Comparison of ENCODE assay signal across 10 cellular contexts in genomic region chr1:206890125-206890637, GRCh38. TPM values are rescaled to one million over a fixed set of nuclear protein-coding genes. Genes with fewer than 3 reads are reported as not detected.
DNase-seq lines count a peak whose midpoint lies in the region; ATAC-seq and TF ChIP-seq lines count a peak whose summit lies in the region.
"Had no signal": no experiment of that assay in that cellular context is flagged by ENCODE, and none has a peak within 500 bp of the region (broad histone marks: within the 10 kb centered on the region; RNA-seq: fewer than 3 reads in every experiment).

No MANE protein-coding gene starts in this region.

- POLR2A ChIA-PET in A673 (lab: Charles Lee; ENCODE audit: low non-redundant PET), result no interaction called here

- H3K4me3 Mint-ChIP-seq in T-helper 17 cell, result no peak overlapping the region

- H3K4me1 Mint-ChIP-seq in T-helper 17 cell, result peaks cover 19% of the 10 kb centered on the region

- TF ChIP-seq CTCF in A673 (conservative IDR thresholded peaks at IDR 0.05; ENCODE audit: low read depth, low read length) (no peak), fibroblast of villous mesenchyme (IDR thresholded peaks at IDR 0.05; ENCODE audit: insufficient read depth, low read depth, low read length) (no peak)

- peaks cover 3% of the 10 kb centered on the region for H3K36me3 Mint-ChIP-seq in T-helper 17 cell (ENCODE audit: low read depth)

- H3K4me1 ChIP-seq in A673 (ENCODE audit: insufficient read depth, low read length, poor library complexity, severe bottlenecking), result peaks cover 8% of the 10 kb centered on the region

- H3K4me3 ChIP-seq in A673 (ENCODE audit: low read depth, low read length, poor library complexity, severe bottlenecking) (peak overlapping the region; percentile 0), fibroblast of villous mesenchyme (ENCODE audit: low read depth, low read length) (no peak overlapping the region)

- peak; percentile 17 for DNase-seq in A673 (ENCODE audit: low spot score)
- DNase-seq in ELF-1 (ENCODE audit: low read depth, low spot score), result peak; percentile 43
- no peak for DNase-seq in T-helper 17 cell
- DNase-seq in fibroblast of villous mesenchyme (ENCODE audit: low read depth), result peak; percentile 83
- no peak for DNase-seq in NCI-H2227 (lab: John Stamatoyannopoulos, UW; ENCODE audit: unreplicated experiment)
- DNase-seq in NK-92 treated with Interleukin-12 subunit alpha and Interleukin-12 subunit beta, amount 100 ng/mL, for 24 hours (lab: John Stamatoyannopoulos, UW), result no peak
- DNase-seq in midbrain (lab: John Stamatoyannopoulos, UW), result no peak
- DNase-seq: cortex of kidney, DND-41 had no signal

- no peak overlapping the region for H3K27ac ChIP-seq in A673 (ENCODE audit: low read depth, low read length, poor library complexity, severe bottlenecking)

- H3K27ac Mint-ChIP-seq in T-helper 17 cell, result peak overlapping the region; percentile 76

- peaks cover 37% of the 10 kb centered on the region for H3K27me3 Mint-ChIP-seq in T-helper 17 cell

- no peak for ATAC-seq in T-helper 17 cell
- ATAC-seq in HG03571 (IDR thresholded peaks at IDR 0.05; ENCODE audit: unreplicated experiment), result no peak

- peaks cover 10% of the 10 kb centered on the region for H3K27me3 ChIP-seq in A673 (replicated peaks; ENCODE audit: insufficient read depth, low read depth, low read length, poor library complexity)

- H3K9me3 ChIP-seq in A673 (ENCODE audit: low read depth, low read length, poor library complexity, severe bottlenecking), result no peaks in the 10 kb centered on the region
- H3K9me3 ChIP-seq in T-helper 17 cell (ENCODE audit: control insufficient read depth, low read length, poor library complexity, severe bottlenecking), result no peaks in the 10 kb centered on the region

- intact Hi-C loops in A673 (cut with micrococcal nuclease; ENCODE audit: unreplicated experiment), result no loop called here

- H3K36me3 ChIP-seq in A673 (ENCODE audit: insufficient read depth, low read length, poor library complexity, severe bottlenecking), result no peaks in the 10 kb centered on the region

- CTCF ChIA-PET in A673 (lab: Charles Lee), result interaction anchor here (0.6 kb wide), 1 partner anchor 23 kb away, joined by 3 read pairs; no protein-coding TSS in a partner anchor

- no TSS peak for BruUV-seq in A673 (replicated peaks; lab: Mats Ljungman, UMichigan)

RNA-seq across cellular contexts. Expression of gene IL24, which starts 7.1 kb away (rescaled TPM):
- total RNA-seq in A673 (2021), result not detected in 2 replicates
- total RNA-seq in T-helper 17 cell, result not detected
- total RNA-seq in fibroblast of villous mesenchyme, result 0.86 and 2.6 TPM in 2 replicates

RNA-seq across cellular contexts. Expression of gene IL20, which starts 24.8 kb away (rescaled TPM):
- not detected in 2 replicates for total RNA-seq in A673 (2021)
- total RNA-seq in T-helper 17 cell, result not detected
- total RNA-seq in fibroblast of villous mesenchyme, result 0.32 and 0.86 TPM in 2 replicates

RNA-seq across cellular contexts. Expression of gene FCMR, which starts 31.6 kb away (rescaled TPM):
- total RNA-seq in A673 (2021) (not detected in 2 replicates), T-helper 17 cell (100 to 1,000 TPM; 206 to 249 TPM), fibroblast of villous mesenchyme (1.3 and 1.6 TPM in 2 replicates)

RNA-seq across cellular contexts. Expression of gene PIGR, which starts 56.1 kb away (rescaled TPM):
- total RNA-seq in A673 (2021) (not detected in 2 replicates), T-helper 17 cell (not detected), fibroblast of villous mesenchyme (not detected in 2 replicates)

Comparison
In these comparisons a context has a peak if more than half of its experiments do, and no peak if none do; other contexts are left out.
1. DNase-seq: peak in A673 (single experiment), ELF-1 (single experiment) and fibroblast of villous mesenchyme (single experiment); none in T-helper 17 cell (0 of 3), NCI-H2227 (single experiment), NK-92 treated with Interleukin-12 subunit alpha and Interleukin-12 subunit beta, amount 100 ng/mL, for 24 hours (single experiment) and midbrain (single experiment).
2. RNA of gene FCMR, which starts 31.6 kb away (total RNA-seq): 206 to 249 TPM in T-helper 17 cell; 1.3 to 1.6 TPM in fibroblast of villous mesenchyme and not detected in A673; every median in the first group is over 10 times any median in the second.